In the genomic region with DNA sequence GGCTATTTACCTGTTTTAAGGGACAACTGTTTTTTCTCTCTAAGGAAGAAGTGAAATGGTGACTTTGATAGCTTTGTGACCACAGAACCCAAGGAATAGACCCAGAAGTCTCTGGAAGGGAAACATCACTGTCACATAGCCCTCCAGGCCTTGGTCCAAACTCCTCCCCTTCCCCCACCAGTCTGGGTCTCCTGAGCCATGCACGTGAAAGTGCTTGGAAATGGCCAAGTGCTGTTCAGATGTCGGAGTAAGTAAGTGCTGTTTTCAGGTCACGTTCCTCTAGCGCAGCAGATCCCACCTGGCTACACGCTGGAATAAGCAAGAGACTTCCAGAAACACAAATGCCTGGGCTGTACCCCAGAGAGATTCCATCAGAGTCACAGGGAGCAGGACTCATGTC, we compare ENCODE assay signal across 19 cellular contexts.
"Had no signal": no experiment of that assay in that cellular context is flagged by ENCODE, and none has a peak within 500 bp of the region (broad histone marks: within the 10 kb centered on the region; RNA-seq: fewer than 3 reads in every experiment).

No MANE protein-coding gene starts in this region.

- H3K36me3 Mint-ChIP-seq: activated CD4-positive, alpha-beta memory T cell treated with anti-CD3 and anti-CD28 coated beads for 36 hours; activated naive CD8-positive, alpha-beta T cell had no signal

- H3K4me3 ChIP-seq: SK-N-MC had no signal

- ATAC-seq: stimulated activated naive CD8-positive, alpha-beta T cell treated with anti-CD3 and anti-CD28 coated beads, Interleukin-15, amount 100 ng/mL, for 72 hours had no signal

- H3K27ac ChIP-seq: SK-N-MC had no signal

- H3K27ac Mint-ChIP-seq: activated B cell treated with CpG ODN at 0.5 μM for 24 hours; activated CD4-positive, alpha-beta memory T cell treated with anti-CD3 and anti-CD28 coated beads for 36 hours; activated naive CD8-positive, alpha-beta T cell; activated T-helper 1 cell treated with anti-CD3 and anti-CD28 coated beads, Interleukin-12 subunit alpha, Interleukin-12 subunit beta, Interleukin-2, Interleukin-4 antibody, amounts not matched to agents 30 ng/mL and 10 ng/mL and 1 ng/mL, durations not matched to agents 14 hours and 24 hours and 36 hours; stimulated activated naive CD8-positive, alpha-beta T cell treated with anti-CD3 and anti-CD28 coated beads, Interleukin-15, amount 100 ng/mL, for 72 hours; T-helper 2 cell treated with Interferon-gamma antibody and Interleukin-4, amounts not matched to agents 5 μg/mL and 100 μg/mL, for 36 hours had no signal

- DNase-seq: activated B cell treated with CpG ODN at 0.5 μM for 24 hours; activated CD4-positive, alpha-beta memory T cell treated with anti-CD3 and anti-CD28 coated beads for 36 hours; activated CD4-positive, alpha-beta T cell treated with anti-CD3 and anti-CD28 coated beads for 4 hours; activated gamma-delta T cell treated with Interleukin-2 at 50 U/mL for 16 hours; activated T-cell treated with anti-CD3 and anti-CD28 coated beads for 4 hours; effector CD8-positive, alpha-beta T cell; islet precursor cell; mammary epithelial cell; midbrain; occipital lobe; small intestine; stimulated activated CD4-positive, alpha-beta T cell treated with anti-CD3 and anti-CD28 coated beads, Interleukin-15, amount 100 ng/mL, for 24 hours; stimulated activated CD4-positive, alpha-beta T cell treated with anti-CD3 and anti-CD28 coated beads, Interleukin-2, amount 100 ng/mL, for 48 hours; stimulated activated naive CD8-positive, alpha-beta T cell treated with anti-CD3 and anti-CD28 coated beads, Interleukin-15, amount 100 ng/mL, for 72 hours had no signal

- H3K9me3 Mint-ChIP-seq: activated B cell treated with CpG ODN at 0.5 μM for 24 hours; activated CD4-positive, alpha-beta memory T cell treated with anti-CD3 and anti-CD28 coated beads for 36 hours; activated T-helper 1 cell treated with anti-CD3 and anti-CD28 coated beads, Interleukin-12 subunit alpha, Interleukin-12 subunit beta, Interleukin-2, Interleukin-4 antibody, amounts not matched to agents 30 ng/mL and 10 ng/mL and 1 ng/mL, durations not matched to agents 14 hours and 24 hours and 36 hours; dendritic cell treated with granulocyte-macrophage colony-stimulating factor and Interleukin-4, amounts not matched to agents 40 ng/mL and 50 ng/mL, for 4 days; stimulated activated naive CD8-positive, alpha-beta T cell treated with anti-CD3 and anti-CD28 coated beads, Interleukin-15, amount 100 ng/mL, for 72 hours; T-helper 2 cell treated with Interferon-gamma antibody and Interleukin-4, amounts not matched to agents 5 μg/mL and 100 μg/mL, for 36 hours had no signal

- FAIRE-seq: small intestine had no signal
